ENCODE assay signal across 1 cellular context in the genomic region with DNA sequence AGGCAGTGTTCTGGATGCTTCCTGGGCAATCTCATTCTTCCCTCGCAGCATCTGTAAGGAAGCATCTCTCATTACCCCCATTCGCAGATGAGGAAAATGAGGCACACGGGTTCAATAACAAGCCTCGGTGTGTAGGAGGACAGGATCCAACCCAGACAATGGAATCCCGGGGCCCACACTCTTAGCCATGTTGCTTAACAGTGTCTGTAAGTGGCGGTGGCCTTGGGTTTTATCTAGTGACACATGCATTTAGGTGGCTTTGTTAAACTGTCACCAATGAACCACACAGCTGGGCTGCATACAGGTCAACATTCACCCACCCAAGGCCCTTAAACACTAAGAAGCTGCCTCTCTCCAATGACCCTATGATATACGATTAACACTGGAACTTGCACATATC.
A peak's percentile ranks its signal among the peaks of the same experiment; 100 is the strongest.
TF ChIP-seq lines count a peak whose summit lies in the region.

No MANE protein-coding gene starts in this region.

TF ChIP-seq in HepG2, 621 proteins besides CTCF, POLR2A, EP300 and RAD21 (continued from another document and continues in another):
- TF ChIP-seq, protein P1, sequence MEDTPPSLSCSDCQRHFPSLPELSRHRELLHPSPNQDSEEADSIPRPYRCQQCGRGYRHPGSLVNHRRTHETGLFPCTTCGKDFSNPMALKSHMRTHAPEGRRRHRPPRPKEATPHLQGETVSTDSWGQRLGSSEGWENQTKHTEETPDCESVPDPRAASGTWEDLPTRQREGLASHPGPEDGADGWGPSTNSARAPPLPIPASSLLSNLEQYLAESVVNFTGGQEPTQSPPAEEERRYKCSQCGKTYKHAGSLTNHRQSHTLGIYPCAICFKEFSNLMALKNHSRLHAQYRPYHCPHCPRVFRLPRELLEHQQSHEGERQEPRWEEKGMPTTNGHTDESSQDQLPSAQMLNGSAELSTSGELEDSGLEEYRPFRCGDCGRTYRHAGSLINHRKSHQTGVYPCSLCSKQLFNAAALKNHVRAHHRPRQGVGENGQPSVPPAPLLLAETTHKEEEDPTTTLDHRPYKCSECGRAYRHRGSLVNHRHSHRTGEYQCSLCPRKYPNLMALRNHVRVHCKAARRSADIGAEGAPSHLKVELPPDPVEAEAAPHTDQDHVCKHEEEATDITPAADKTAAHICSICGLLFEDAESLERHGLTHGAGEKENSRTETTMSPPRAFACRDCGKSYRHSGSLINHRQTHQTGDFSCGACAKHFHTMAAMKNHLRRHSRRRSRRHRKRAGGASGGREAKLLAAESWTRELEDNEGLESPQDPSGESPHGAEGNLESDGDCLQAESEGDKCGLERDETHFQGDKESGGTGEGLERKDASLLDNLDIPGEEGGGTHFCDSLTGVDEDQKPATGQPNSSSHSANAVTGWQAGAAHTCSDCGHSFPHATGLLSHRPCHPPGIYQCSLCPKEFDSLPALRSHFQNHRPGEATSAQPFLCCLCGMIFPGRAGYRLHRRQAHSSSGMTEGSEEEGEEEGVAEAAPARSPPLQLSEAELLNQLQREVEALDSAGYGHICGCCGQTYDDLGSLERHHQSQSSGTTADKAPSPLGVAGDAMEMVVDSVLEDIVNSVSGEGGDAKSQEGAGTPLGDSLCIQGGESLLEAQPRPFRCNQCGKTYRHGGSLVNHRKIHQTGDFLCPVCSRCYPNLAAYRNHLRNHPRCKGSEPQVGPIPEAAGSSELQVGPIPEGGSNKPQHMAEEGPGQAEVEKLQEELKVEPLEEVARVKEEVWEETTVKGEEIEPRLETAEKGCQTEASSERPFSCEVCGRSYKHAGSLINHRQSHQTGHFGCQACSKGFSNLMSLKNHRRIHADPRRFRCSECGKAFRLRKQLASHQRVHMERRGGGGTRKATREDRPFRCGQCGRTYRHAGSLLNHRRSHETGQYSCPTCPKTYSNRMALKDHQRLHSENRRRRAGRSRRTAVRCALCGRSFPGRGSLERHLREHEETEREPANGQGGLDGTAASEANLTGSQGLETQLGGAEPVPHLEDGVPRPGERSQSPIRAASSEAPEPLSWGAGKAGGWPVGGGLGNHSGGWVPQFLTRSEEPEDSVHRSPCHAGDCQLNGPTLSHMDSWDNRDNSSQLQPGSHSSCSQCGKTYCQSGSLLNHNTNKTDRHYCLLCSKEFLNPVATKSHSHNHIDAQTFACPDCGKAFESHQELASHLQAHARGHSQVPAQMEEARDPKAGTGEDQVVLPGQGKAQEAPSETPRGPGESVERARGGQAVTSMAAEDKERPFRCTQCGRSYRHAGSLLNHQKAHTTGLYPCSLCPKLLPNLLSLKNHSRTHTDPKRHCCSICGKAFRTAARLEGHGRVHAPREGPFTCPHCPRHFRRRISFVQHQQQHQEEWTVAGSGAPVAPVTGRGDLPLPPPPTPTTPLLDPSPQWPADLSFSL (CRISPR knock-in tag; IDR thresholded peaks at IDR 0.05) = peak; percentile 35; the same call in 1 of the 2 replicates
- TF ChIP-seq, protein P2, sequence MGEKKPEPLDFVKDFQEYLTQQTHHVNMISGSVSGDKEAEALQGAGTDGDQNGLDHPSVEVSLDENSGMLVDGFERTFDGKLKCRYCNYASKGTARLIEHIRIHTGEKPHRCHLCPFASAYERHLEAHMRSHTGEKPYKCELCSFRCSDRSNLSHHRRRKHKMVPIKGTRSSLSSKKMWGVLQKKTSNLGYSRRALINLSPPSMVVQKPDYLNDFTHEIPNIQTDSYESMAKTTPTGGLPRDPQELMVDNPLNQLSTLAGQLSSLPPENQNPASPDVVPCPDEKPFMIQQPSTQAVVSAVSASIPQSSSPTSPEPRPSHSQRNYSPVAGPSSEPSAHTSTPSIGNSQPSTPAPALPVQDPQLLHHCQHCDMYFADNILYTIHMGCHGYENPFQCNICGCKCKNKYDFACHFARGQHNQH (CRISPR knock-in tag; IDR thresholded peaks at IDR 0.05) = peak; percentile 27; the same call in 1 of the 2 replicates
- TF ChIP-seq ZEB1 (IDR thresholded peaks at IDR 0.05; ENCODE audit: insufficient replicate concordance, low read depth) (peak; percentile 44), PLRG1 (conservative IDR thresholded peaks at IDR 0.05) (no peak), ZNF703 (CRISPR knock-in tag; IDR thresholded peaks at IDR 0.05; ENCODE audit: borderline replicate concordance) (no peak; the same call in 1 of the 2 replicates)
- TF ChIP-seq, protein P3, sequence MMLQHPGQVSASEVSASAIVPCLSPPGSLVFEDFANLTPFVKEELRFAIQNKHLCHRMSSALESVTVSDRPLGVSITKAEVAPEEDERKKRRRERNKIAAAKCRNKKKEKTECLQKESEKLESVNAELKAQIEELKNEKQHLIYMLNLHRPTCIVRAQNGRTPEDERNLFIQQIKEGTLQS (CRISPR knock-in tag; IDR thresholded peaks at IDR 0.05) = no peak
- TF ChIP-seq, protein P4, sequence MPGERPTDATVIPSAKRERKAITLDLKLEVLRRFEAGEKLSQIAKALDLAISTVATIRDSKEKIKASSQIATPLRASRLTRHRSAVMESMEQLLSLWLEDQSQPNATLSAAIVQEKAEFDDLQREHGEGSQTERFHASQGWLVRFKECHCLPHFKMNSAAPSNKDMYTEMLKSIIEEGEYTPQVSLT (CRISPR knock-in tag; IDR thresholded peaks at IDR 0.05; ENCODE audit: borderline replicate concordance, low read depth) = no peak
- TF ChIP-seq, protein P5, sequence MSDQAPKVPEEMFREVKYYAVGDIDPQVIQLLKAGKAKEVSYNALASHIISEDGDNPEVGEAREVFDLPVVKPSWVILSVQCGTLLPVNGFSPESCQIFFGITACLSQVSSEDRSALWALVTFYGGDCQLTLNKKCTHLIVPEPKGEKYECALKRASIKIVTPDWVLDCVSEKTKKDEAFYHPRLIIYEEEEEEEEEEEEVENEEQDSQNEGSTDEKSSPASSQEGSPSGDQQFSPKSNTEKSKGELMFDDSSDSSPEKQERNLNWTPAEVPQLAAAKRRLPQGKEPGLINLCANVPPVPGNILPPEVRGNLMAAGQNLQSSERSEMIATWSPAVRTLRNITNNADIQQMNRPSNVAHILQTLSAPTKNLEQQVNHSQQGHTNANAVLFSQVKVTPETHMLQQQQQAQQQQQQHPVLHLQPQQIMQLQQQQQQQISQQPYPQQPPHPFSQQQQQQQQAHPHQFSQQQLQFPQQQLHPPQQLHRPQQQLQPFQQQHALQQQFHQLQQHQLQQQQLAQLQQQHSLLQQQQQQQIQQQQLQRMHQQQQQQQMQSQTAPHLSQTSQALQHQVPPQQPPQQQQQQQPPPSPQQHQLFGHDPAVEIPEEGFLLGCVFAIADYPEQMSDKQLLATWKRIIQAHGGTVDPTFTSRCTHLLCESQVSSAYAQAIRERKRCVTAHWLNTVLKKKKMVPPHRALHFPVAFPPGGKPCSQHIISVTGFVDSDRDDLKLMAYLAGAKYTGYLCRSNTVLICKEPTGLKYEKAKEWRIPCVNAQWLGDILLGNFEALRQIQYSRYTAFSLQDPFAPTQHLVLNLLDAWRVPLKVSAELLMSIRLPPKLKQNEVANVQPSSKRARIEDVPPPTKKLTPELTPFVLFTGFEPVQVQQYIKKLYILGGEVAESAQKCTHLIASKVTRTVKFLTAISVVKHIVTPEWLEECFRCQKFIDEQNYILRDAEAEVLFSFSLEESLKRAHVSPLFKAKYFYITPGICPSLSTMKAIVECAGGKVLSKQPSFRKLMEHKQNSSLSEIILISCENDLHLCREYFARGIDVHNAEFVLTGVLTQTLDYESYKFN (CRISPR knock-in tag; conservative IDR thresholded peaks at IDR 0.05) = peak; percentile 66; the same call in 1 of the 2 replicates
- TF ChIP-seq, protein P6, sequence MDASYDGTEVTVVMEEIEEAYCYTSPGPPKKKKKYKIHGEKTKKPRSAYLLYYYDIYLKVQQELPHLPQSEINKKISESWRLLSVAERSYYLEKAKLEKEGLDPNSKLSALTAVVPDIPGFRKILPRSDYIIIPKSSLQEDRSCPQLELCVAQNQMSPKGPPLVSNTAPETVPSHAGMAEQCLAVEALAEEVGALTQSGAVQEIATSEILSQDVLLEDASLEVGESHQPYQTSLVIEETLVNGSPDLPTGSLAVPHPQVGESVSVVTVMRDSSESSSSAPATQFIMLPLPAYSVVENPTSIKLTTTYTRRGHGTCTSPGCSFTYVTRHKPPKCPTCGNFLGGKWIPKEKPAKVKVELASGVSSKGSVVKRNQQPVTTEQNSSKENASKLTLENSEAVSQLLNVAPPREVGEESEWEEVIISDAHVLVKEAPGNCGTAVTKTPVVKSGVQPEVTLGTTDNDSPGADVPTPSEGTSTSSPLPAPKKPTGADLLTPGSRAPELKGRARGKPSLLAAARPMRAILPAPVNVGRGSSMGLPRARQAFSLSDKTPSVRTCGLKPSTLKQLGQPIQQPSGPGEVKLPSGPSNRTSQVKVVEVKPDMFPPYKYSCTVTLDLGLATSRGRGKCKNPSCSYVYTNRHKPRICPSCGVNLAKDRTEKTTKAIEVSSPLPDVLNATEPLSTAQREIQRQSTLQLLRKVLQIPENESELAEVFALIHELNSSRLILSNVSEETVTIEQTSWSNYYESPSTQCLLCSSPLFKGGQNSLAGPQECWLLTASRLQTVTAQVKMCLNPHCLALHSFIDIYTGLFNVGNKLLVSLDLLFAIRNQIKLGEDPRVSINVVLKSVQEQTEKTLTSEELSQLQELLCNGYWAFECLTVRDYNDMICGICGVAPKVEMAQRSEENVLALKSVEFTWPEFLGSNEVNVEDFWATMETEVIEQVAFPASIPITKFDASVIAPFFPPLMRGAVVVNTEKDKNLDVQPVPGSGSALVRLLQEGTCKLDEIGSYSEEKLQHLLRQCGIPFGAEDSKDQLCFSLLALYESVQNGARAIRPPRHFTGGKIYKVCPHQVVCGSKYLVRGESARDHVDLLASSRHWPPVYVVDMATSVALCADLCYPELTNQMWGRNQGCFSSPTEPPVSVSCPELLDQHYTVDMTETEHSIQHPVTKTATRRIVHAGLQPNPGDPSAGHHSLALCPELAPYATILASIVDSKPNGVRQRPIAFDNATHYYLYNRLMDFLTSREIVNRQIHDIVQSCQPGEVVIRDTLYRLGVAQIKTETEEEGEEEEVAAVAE (CRISPR knock-in tag; IDR thresholded peaks at IDR 0.05; ENCODE audit: borderline replicate concordance) = no peak
- TF ChIP-seq, protein P7, sequence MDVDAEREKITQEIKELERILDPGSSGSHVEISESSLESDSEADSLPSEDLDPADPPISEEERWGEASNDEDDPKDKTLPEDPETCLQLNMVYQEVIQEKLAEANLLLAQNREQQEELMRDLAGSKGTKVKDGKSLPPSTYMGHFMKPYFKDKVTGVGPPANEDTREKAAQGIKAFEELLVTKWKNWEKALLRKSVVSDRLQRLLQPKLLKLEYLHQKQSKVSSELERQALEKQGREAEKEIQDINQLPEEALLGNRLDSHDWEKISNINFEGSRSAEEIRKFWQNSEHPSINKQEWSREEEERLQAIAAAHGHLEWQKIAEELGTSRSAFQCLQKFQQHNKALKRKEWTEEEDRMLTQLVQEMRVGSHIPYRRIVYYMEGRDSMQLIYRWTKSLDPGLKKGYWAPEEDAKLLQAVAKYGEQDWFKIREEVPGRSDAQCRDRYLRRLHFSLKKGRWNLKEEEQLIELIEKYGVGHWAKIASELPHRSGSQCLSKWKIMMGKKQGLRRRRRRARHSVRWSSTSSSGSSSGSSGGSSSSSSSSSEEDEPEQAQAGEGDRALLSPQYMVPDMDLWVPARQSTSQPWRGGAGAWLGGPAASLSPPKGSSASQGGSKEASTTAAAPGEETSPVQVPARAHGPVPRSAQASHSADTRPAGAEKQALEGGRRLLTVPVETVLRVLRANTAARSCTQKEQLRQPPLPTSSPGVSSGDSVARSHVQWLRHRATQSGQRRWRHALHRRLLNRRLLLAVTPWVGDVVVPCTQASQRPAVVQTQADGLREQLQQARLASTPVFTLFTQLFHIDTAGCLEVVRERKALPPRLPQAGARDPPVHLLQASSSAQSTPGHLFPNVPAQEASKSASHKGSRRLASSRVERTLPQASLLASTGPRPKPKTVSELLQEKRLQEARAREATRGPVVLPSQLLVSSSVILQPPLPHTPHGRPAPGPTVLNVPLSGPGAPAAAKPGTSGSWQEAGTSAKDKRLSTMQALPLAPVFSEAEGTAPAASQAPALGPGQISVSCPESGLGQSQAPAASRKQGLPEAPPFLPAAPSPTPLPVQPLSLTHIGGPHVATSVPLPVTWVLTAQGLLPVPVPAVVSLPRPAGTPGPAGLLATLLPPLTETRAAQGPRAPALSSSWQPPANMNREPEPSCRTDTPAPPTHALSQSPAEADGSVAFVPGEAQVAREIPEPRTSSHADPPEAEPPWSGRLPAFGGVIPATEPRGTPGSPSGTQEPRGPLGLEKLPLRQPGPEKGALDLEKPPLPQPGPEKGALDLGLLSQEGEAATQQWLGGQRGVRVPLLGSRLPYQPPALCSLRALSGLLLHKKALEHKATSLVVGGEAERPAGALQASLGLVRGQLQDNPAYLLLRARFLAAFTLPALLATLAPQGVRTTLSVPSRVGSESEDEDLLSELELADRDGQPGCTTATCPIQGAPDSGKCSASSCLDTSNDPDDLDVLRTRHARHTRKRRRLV (CRISPR knock-in tag; IDR thresholded peaks at IDR 0.05) = no peak
- TF ChIP-seq, protein P8, sequence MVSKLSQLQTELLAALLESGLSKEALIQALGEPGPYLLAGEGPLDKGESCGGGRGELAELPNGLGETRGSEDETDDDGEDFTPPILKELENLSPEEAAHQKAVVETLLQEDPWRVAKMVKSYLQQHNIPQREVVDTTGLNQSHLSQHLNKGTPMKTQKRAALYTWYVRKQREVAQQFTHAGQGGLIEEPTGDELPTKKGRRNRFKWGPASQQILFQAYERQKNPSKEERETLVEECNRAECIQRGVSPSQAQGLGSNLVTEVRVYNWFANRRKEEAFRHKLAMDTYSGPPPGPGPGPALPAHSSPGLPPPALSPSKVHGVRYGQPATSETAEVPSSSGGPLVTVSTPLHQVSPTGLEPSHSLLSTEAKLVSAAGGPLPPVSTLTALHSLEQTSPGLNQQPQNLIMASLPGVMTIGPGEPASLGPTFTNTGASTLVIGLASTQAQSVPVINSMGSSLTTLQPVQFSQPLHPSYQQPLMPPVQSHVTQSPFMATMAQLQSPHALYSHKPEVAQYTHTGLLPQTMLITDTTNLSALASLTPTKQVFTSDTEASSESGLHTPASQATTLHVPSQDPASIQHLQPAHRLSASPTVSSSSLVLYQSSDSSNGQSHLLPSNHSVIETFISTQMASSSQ (IDR thresholded peaks at IDR 0.05; ENCODE audit: low read depth) = peak; percentile 59; the same call in 1 of the 2 replicates
- TF ChIP-seq, protein P8 (CRISPR knock-in tag; IDR thresholded peaks at IDR 0.05; ENCODE audit: borderline replicate concordance) = peak; percentile 85
